Comparison of ENCODE assay signal across 12 cellular contexts in the genomic region with DNA sequence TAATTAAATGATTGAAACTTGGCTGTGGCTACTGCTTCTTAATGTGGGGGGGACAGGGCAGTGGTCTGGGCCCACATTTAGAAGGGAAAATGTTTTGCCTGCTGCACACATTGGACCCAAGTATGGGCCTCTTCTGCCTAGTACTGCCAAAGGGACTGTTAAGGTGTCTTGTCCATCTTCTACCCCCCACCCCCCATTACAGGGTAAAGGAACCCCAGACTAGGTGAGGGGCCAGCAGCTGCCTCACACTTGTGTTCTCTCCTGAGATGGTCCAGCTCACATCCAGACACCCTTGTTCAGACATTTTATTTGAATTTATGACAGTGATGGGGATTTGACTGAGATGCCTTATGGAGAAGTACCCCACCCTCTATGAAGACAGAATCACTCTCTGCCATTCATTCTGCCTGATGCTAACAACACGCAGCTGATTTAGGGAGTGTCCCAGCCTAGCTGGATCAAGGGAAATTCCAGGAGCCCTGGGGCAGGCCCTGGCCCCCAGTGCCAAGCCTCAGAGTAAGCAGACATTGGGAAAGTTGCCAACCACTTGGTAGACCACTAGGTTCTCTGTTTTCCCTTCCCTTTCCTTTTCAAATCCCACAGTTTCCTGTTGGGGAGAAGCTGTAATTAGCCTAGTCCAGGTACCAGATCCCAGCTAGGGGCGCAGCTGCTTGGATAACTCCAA. TPM values are rescaled to one million over a fixed set of nuclear protein-coding genes. Genes with fewer than 3 reads are reported as not detected.
DNase-seq lines count a peak whose midpoint lies in the region; ATAC-seq, FAIRE-seq and TF ChIP-seq lines count a peak whose summit lies in the region.
"Had no signal": no experiment of that assay in that cellular context is flagged by ENCODE, and none has a peak within 500 bp of the region (broad histone marks: within the 10 kb centered on the region; RNA-seq: fewer than 3 reads in every experiment).

No MANE protein-coding gene starts in this region.

- H3K4me2 ChIP-seq in A549 (peak overlapping the region; percentile 58), hepatocyte (no peak overlapping the region)

- H3K4me1 Mint-ChIP-seq in glutamatergic neuron (ENCODE audit: low read depth, unreplicated experiment): peaks cover 15% of the 10 kb centered on the region

- H3K4me3 ChIP-seq in A549 (no peak overlapping the region), hepatocyte (no peak overlapping the region)
- H3K4me3 ChIP-seq: cardiac muscle cell had no signal

- CTCF ChIA-PET in A549 (lab: Yijun Ruan, JAX): interaction anchor here (0.5 to 17.1 kb wide), 13 partner anchors 8 to 329 kb away, joined by 3 to 383 read pairs (median 4); partner anchors contain the start of gene SYNC

- no peak overlapping the region for H3K4me3 Mint-ChIP-seq in glutamatergic neuron (ENCODE audit: unreplicated experiment)

- H3K9me3 ChIP-seq in A549: no peaks in the 10 kb centered on the region
- no peaks in the 10 kb centered on the region for H3K9me3 ChIP-seq in hepatocyte (ENCODE audit: low read depth)

- peaks cover 6% of the 10 kb centered on the region for H3K27me3 Mint-ChIP-seq in glutamatergic neuron (ENCODE audit: unreplicated experiment)

- H3K27ac Mint-ChIP-seq in glutamatergic neuron (ENCODE audit: unreplicated experiment): no peak overlapping the region

- 39% methylated on average over 2 of the region's 2 CpGs for WGBS in A549 (ENCODE audit: missing lambda C conversion rate)
- WGBS in hepatocyte (ENCODE audit: low lambda C conversion rate, missing lambda C conversion rate): 63% methylated on average over 2 of the region's 2 CpGs

- no peaks in the 10 kb centered on the region for H3K9me2 ChIP-seq in hepatocyte (replicated peaks; ENCODE audit: insufficient read depth)

- TF ChIP-seq POLR2A in A549 (IDR thresholded peaks at IDR 0.05; ENCODE audit: low read length): no peak

- H3K36me3 Mint-ChIP-seq in glutamatergic neuron (ENCODE audit: unreplicated experiment): no peaks in the 10 kb centered on the region

- TF ChIP-seq RAD21 in A549 (conservative IDR thresholded peaks at IDR 0.05 in 1 of 2, IDR thresholded peaks at IDR 0.05 in 1 of 2): no peak

- ATAC-seq in A549 (peak in 1 of 2 experiments; percentile 22; a peak in 3 of 6 replicates), GM18520 (IDR thresholded peaks at IDR 0.05; ENCODE audit: unreplicated experiment) (no peak)
- ATAC-seq: left lobe of liver had no signal

- peaks cover 7% of the 10 kb centered on the region for H3K9me3 Mint-ChIP-seq in glutamatergic neuron (ENCODE audit: unreplicated experiment)

- FAIRE-seq in A549 (lab: Jason Lieb, UNC): no peak

- TF ChIP-seq EP300 in A549 (IDR thresholded peaks at IDR 0.05): no peak

- H3K79me2 ChIP-seq in hepatocyte: no peaks in the 10 kb centered on the region

- H2AFZ ChIP-seq in hepatocyte: no peak overlapping the region

- POLR2A ChIA-PET in A549 (lab: Yijun Ruan, JAX): interaction anchor here (0.5 to 2.0 kb wide), 5 partner anchors 14 to 482 kb away, joined by 3 to 8 read pairs (median 3); no protein-coding TSS in a partner anchor

- peak in 1 of 2 experiments; percentile 60 for DNase-seq in A549 (ENCODE audit: low read depth in 1 of 2, low spot score in 1 of 2)
- peak; percentile 84 for DNase-seq in H4 (ENCODE audit: low spot score)
- peak; percentile 65 for DNase-seq in amniotic epithelial cell (ENCODE audit: low read depth)
- DNase-seq in hepatocyte (ENCODE audit: low spot score): peak; percentile 71
- DNase-seq in SK-N-DZ (ENCODE audit: low spot score): no peak
- no peak for DNase-seq in GM10266 (ENCODE audit: extremely low spot score)
- DNase-seq in glutamatergic neuron: no peak
- DNase-seq: NCI-H1694 treated with DMSO at 0.1 percent for 48 hours, trophoblast cell had no signal

- H3K27me3 ChIP-seq in hepatocyte: no peaks in the 10 kb centered on the region
- H3K27me3 ChIP-seq: cardiac muscle cell had no signal

- H3K27ac ChIP-seq in A549 (peak overlapping the region; percentile 61 to 80), hepatocyte (peak overlapping the region; percentile 56)
- H3K27ac ChIP-seq: cardiac muscle cell had no signal

- H3K4me1 ChIP-seq in A549 (peaks cover 61% of the 10 kb centered on the region), hepatocyte (ENCODE audit: insufficient read depth) (peaks cover 4% of the 10 kb centered on the region)

- H3K36me3 ChIP-seq in hepatocyte (replicated peaks; ENCODE audit: insufficient read depth, low read depth): peaks cover 4% of the 10 kb centered on the region

- no peaks in the 10 kb centered on the region for H4K20me1 ChIP-seq in hepatocyte (ENCODE audit: insufficient read depth, poor library complexity, severe bottlenecking)

- no peak for TF ChIP-seq CTCF in A549 (IDR thresholded peaks at IDR 0.05)
- no peak for TF ChIP-seq CTCF in hepatocyte (IDR thresholded peaks at IDR 0.05; ENCODE audit: poor library complexity)
- TF ChIP-seq CTCF in GM10266 (IDR thresholded peaks at IDR 0.05; ENCODE audit: control insufficient read depth, insufficient read depth, low read depth, missing control alignments): no peak
- no peak for TF ChIP-seq CTCF in glutamatergic neuron (IDR thresholded peaks at IDR 0.05; ENCODE audit: partially characterized antibody, unreplicated experiment)

TF ChIP-seq in A549, 52 proteins besides CTCF, POLR2A, EP300 and RAD21:
- TF ChIP-seq REST (IDR thresholded peaks at IDR 0.05): no peak
- no peak for TF ChIP-seq MAX (IDR thresholded peaks at IDR 0.05)
- 0 out of 5 replicates have a peak, but pooled peaks of 1 of the 2 experiments have one; percentile 6 for TF ChIP-seq JUN (IDR thresholded peaks at IDR 0.05)
- TF ChIP-seq, protein P1, sequence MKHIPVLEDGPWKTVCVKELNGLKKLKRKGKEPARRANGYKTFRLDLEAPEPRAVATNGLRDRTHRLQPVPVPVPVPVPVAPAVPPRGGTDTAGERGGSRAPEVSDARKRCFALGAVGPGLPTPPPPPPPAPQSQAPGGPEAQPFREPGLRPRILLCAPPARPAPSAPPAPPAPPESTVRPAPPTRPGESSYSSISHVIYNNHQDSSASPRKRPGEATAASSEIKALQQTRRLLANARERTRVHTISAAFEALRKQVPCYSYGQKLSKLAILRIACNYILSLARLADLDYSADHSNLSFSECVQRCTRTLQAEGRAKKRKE (CRISPR knock-in tag; IDR thresholded peaks at IDR 0.05; ENCODE audit: low read depth): no peak

RNA-seq across cellular contexts. Expression of gene YARS1, which starts 42.1 kb away (rescaled TPM):
- polyA plus RNA-seq in A549 (2011; rRNA removed): 103 and 105 TPM in 2 replicates
- polyA plus RNA-seq in A549 (2012; cell fraction: cytosol; rRNA removed): 52.7 and 55.7 TPM in 2 replicates
- 51.1 and 64.7 TPM in 2 replicates for polyA plus RNA-seq in A549 (2012; cell fraction: nucleus; rRNA removed)
- 83.2 to 103 TPM (median 92.5 TPM) in 3 replicates for polyA plus RNA-seq in A549 (2017; fragmentation: RNase III; extraction: RNeasy Plus Mini Kit Qiagen cat#74134 plus additional on column Dnase treatment)
- 82.0 and 94.1 TPM in 2 replicates for polyA minus RNA-seq in A549 (2011; rRNA and poly(A)+ RNA removed)
- 136 and 168 TPM in 2 replicates for total RNA-seq in H4 (2014; rRNA removed; shearing (Covaris generic))
- 83.4 and 104 TPM in 2 replicates for total RNA-seq in hepatocyte
- polyA plus RNA-seq in hepatocyte: 140 and 150 TPM in 2 replicates
- 57.1 and 64.9 TPM in 2 replicates for polyA plus RNA-seq in SK-N-DZ (2014; cell fraction: cytosol; rRNA removed)
- polyA plus RNA-seq in SK-N-DZ (2014; cell fraction: nucleus; rRNA removed): 79.6 and 96.0 TPM in 2 replicates
- 197 TPM for total RNA-seq in glutamatergic neuron (ENCODE audit: unreplicated experiment)

RNA-seq across cellular contexts. Expression of gene S100PBP, which starts 42.4 kb away (rescaled TPM):
- 39.3 and 41.9 TPM in 2 replicates for polyA plus RNA-seq in A549 (2011; rRNA removed)
- 6.6 and 7.2 TPM in 2 replicates for polyA plus RNA-seq in A549 (2012; cell fraction: cytosol; rRNA removed)
- 10.4 and 18.2 TPM in 2 replicates for polyA plus RNA-seq in A549 (2012; cell fraction: nucleus; rRNA removed)
- polyA plus RNA-seq in A549 (2017; fragmentation: RNase III; extraction: RNeasy Plus Mini Kit Qiagen cat#74134 plus additional on column Dnase treatment): 15.9 to 17.0 TPM (median 16.1 TPM) in 3 replicates
- polyA minus RNA-seq in A549 (2011; rRNA and poly(A)+ RNA removed): 23.1 and 24.8 TPM in 2 replicates
- total RNA-seq in H4 (2014; rRNA removed; shearing (Covaris generic)): 25.2 and 29.1 TPM in 2 replicates
- 27.1 and 41.5 TPM in 2 replicates for total RNA-seq in hepatocyte
- 10.7 and 17.9 TPM in 2 replicates for polyA plus RNA-seq in hepatocyte
- polyA plus RNA-seq in SK-N-DZ (2014; cell fraction: cytosol; rRNA removed): 27.6 and 30.1 TPM in 2 replicates
- polyA plus RNA-seq in SK-N-DZ (2014; cell fraction: nucleus; rRNA removed): 32.6 and 50.4 TPM in 2 replicates
- total RNA-seq in glutamatergic neuron (ENCODE audit: unreplicated experiment): 40.1 TPM

Comparison
In these comparisons a context has a peak if more than half of its experiments do, and no peak if none do; other contexts are left out.
1. DNase-seq: peak in H4 (single experiment), amniotic epithelial cell (single experiment) and hepatocyte (single experiment); none in SK-N-DZ (single experiment), GM10266 (single experiment) and glutamatergic neuron (single experiment).